ENCODE assay signal across 8 cellular contexts in the genomic region with DNA sequence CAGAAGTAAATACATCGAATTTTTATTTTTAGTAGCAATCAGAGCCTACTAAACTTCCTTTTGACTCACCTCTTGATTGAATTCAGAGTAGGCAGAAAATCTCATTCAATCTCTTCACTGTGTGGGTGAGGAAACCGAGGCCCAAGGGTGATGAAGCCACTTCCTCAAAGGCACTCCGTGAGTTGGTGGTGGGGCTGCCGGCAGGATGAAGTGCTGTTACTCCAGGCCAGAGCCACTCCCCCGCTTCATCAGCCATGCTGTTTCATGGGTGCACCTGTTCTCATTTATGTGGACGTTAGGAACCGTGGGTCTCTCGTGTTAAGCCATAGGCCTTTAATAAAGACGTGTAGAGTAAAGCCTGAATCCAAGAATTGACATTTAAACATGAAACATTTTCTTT. TPM values are rescaled to one million over a fixed set of nuclear protein-coding genes. Genes with fewer than 3 reads are reported as not detected.
DNase-seq lines count a peak whose midpoint lies in the region; ATAC-seq and TF ChIP-seq lines count a peak whose summit lies in the region.

No MANE protein-coding gene starts in this region.

- WGBS in GM23248 (ENCODE audit: low coverage in 1 of 2, low lambda C conversion rate in 2 of 2, missing lambda C conversion rate in 2 of 2), 2 experiments, result 89 to 92% methylated on average over 9 of the region's 9 CpGs

- peak; percentile 28 for TF ChIP-seq POLR2A in GM18505 (IDR thresholded peaks at IDR 0.05; ENCODE audit: borderline replicate concordance, extremely low read depth, insufficient read depth, insufficient read length)

- no peaks in the 10 kb centered on the region; the same call in 1 of the 2 replicates for H3K4me1 ChIP-seq in GM23248 (ENCODE audit: insufficient read depth)

- peaks cover 26% of the 10 kb centered on the region for H3K79me2 ChIP-seq in GM23248 (ENCODE audit: insufficient read depth)

- no peak for ATAC-seq in GM18505 (IDR thresholded peaks at IDR 0.05; ENCODE audit: unreplicated experiment)
- ATAC-seq in HG03045 (IDR thresholded peaks at IDR 0.05; ENCODE audit: unreplicated experiment), result no peak

- H3K27ac ChIP-seq in GM23248, result no peak overlapping the region

- peaks cover 13 to 21% (median 20%) of the 10 kb centered on the region in 3 donors for H3K4me1 Mint-ChIP-seq in IgD-negative memory B cell

- no peaks in the 10 kb centered on the region for H3K27me3 Mint-ChIP-seq in IgD-negative memory B cell

- H3K4me3 Mint-ChIP-seq in IgD-negative memory B cell, result peak overlapping the region in 3 of 4 donors; percentile 21 to 86 (median 76)

- DNase-seq in activated CD8-positive, alpha-beta memory T cell treated with anti-CD3 and anti-CD28 coated beads for 4 hours (ENCODE audit: low read depth in 2 of 2), result peak; percentile 29 to 42
- DNase-seq in stimulated activated CD4-positive, alpha-beta T cell treated with anti-CD3 and anti-CD28 coated beads, Interleukin-12 subunit alpha, Interleukin-12 subunit beta, amount 100 ng/mL, for 4 hours, result peak; percentile 37
- DNase-seq in NCI-H2171 (lab: John Stamatoyannopoulos, UW), result no peak
- DNase-seq in NCI-H2081 treated with DMSO at 0.1 percent for 48 hours (lab: John Stamatoyannopoulos, UW), result no peak
- DNase-seq in GM23248, result no peak

- H3K9me2 ChIP-seq in GM23248 (ENCODE audit: insufficient read depth), result no peaks in the 10 kb centered on the region

- H4K20me1 ChIP-seq in GM23248 (ENCODE audit: insufficient read depth), result no peaks in the 10 kb centered on the region

- 0 out of 2 replicates have a peak, but pooled peaks cover 5% of the 10 kb centered on the region for H3F3A ChIP-seq in GM23248 (ENCODE audit: insufficient read depth)

- H3K9me3 Mint-ChIP-seq in IgD-negative memory B cell, result no peaks in the 10 kb centered on the region

- in situ Hi-C loops in GM23248 (cut with MboI), result no loop called here

- H3K27me3 ChIP-seq in GM23248 (replicated peaks; ENCODE audit: insufficient read depth), result no peaks in the 10 kb centered on the region

- H3K9me3 ChIP-seq in GM23248 (ENCODE audit: low read depth), result no peaks in the 10 kb centered on the region

- H3K36me3 Mint-ChIP-seq in IgD-negative memory B cell, result peaks cover 4% of the 10 kb centered on the region

- H3K36me3 ChIP-seq in GM23248 (ENCODE audit: low read depth), result no peaks in the 10 kb centered on the region

- H3K4me2 ChIP-seq in GM23248 (ENCODE audit: unreplicated experiment), result no peak overlapping the region

- no peak overlapping the region for H3K9ac ChIP-seq in GM23248

- no peak overlapping the region for H3K4me3 ChIP-seq in GM23248

- no peak overlapping the region for H2AFZ ChIP-seq in GM23248

- peak overlapping the region; percentile 51 to 83 (median 67) for H3K27ac Mint-ChIP-seq in IgD-negative memory B cell

RNA-seq across cellular contexts. Expression of gene ING1, which starts 13.2 kb away (rescaled TPM):
- polyA plus RNA-seq in IgD-negative memory B cell (25.0 TPM), GM23248 (2016; fragmentation: Nextera tagmentation; extraction: Ambion mirVana) (6.5 and 7.2 TPM in 2 replicates)
- total RNA-seq in GM23248 (2014; rRNA removed; shearing (Covaris generic)), result 7.2 and 8.2 TPM in 2 replicates

RNA-seq across cellular contexts. Expression of gene CARS2, which starts 20.8 kb away (rescaled TPM):
- polyA plus RNA-seq in IgD-negative memory B cell, result 68.5 TPM
- 74.1 and 75.7 TPM in 2 replicates for total RNA-seq in GM23248 (2014; rRNA removed; shearing (Covaris generic))
- 88.6 and 96.7 TPM in 2 replicates for polyA plus RNA-seq in GM23248 (2016; fragmentation: Nextera tagmentation; extraction: Ambion mirVana)

Comparison
In these comparisons a context has a peak if more than half of its experiments do, and no peak if none do; other contexts are left out.
1. DNase-seq: peak in activated CD8-positive, alpha-beta memory T cell treated with anti-CD3 and anti-CD28 coated beads for 4 hours (2 of 2) and stimulated activated CD4-positive, alpha-beta T cell treated with anti-CD3 and anti-CD28 coated beads, Interleukin-12 subunit alpha, Interleukin-12 subunit beta, amount 100 ng/mL, for 4 hours (single experiment); none in NCI-H2171 (single experiment), NCI-H2081 treated with DMSO at 0.1 percent for 48 hours (single experiment) and GM23248 (single experiment).